10 cellular contexts compared by ENCODE assay signal in the genomic region with DNA sequence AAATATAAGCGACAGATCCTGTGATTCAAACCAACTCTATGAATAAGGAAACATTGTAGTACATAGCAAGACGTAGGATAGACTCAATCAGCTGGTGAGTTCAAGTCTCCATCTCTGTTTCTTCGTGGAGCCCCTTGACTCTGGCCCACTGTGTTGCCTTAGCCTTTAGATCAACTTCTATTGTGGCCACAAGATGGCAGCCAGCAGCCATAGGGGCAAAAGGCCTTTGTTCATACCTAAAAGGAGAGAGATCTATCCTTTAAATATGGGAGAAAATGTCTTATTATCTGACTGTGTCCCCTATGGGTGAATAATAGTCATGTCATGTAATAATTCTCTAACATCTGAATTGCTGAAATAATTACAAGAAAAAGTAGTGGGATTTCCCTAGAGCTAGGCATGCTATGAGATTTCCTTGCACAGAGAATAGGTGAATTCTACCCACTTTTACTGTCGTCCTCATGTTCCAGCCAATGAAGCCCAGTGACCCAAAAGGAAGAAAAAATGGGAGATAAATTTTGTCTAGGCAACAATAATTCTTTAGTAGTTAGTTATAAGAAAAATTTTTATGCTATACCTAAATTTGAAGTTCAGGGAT.
DNase-seq lines count a peak whose midpoint lies in the region; ATAC-seq and TF ChIP-seq lines count a peak whose summit lies in the region.
"Had no signal": no experiment of that assay in that cellular context is flagged by ENCODE, and none has a peak within 500 bp of the region (broad histone marks: within the 10 kb centered on the region; RNA-seq: fewer than 3 reads in every experiment).

No MANE protein-coding gene starts in this region.

- TF ChIP-seq EP300 in SK-N-SH (IDR thresholded peaks at IDR 0.05; ENCODE audit: borderline replicate concordance in 1 of 2, low read depth in 1 of 2, low read length in 1 of 2), result no peak

- no peak overlapping the region for H3K27ac ChIP-seq in SK-N-SH (ENCODE audit: low read depth in 2 of 2, low read length in 1 of 2)
- no peak overlapping the region for H3K27ac ChIP-seq in MM.1S (ENCODE audit: low read length)
- no peak overlapping the region for H3K27ac ChIP-seq in RWPE1
- H3K27ac ChIP-seq: BLaER1, body of pancreas had no signal

- H3K27ac Mint-ChIP-seq in osteocyte (ENCODE audit: unreplicated experiment), result no peak overlapping the region

- CTCF ChIA-PET in SK-N-SH (lab: Yijun Ruan, JAX), result interaction anchor here (1.1 to 1.4 kb wide), 2 partner anchors 107 to 400 kb away, joined by 3 to 4 read pairs; no protein-coding TSS in a partner anchor
- CTCF ChIA-PET in RWPE1 (lab: Yijun Ruan, JAX), result interaction anchor here (0.6 kb wide), 2 partner anchors 78 to 123 kb away, joined by 3 to 4 read pairs; no protein-coding TSS in a partner anchor

- peak; percentile 56 for TF ChIP-seq RAD21 in SK-N-SH (IDR thresholded peaks at IDR 0.05; ENCODE audit: low read length)

- ATAC-seq in SK-N-SH treated with all-trans-retinoic acid at 6 μM for 48 hours (no peak), GM18511 (IDR thresholded peaks at IDR 0.05; ENCODE audit: unreplicated experiment) (no peak)
- ATAC-seq: body of pancreas had no signal

- H3K4me1 ChIP-seq in SK-N-SH (ENCODE audit: control insufficient read depth in 1 of 2, insufficient read depth in 2 of 2, low read depth in 1 of 2, low read length in 1 of 2) (no peaks in the 10 kb centered on the region), MM.1S (ENCODE audit: low read length) (no peaks in the 10 kb centered on the region)
- H3K4me1 ChIP-seq: BLaER1, body of pancreas had no signal

- no peak overlapping the region for H2AFZ ChIP-seq in SK-N-SH (ENCODE audit: low read depth)
- no peak overlapping the region for H2AFZ ChIP-seq in MM.1S (ENCODE audit: low read length)

- peak; percentile 4 for DNase-seq in SK-N-SH
- DNase-seq in MM.1S, result peak; percentile 20
- peak; percentile 7 for DNase-seq in UCSD-AML1 (lab: John Stamatoyannopoulos, UW; ENCODE audit: unreplicated experiment)
- no peak for DNase-seq in osteocyte (ENCODE audit: extremely low spot score, unreplicated experiment)
- DNase-seq in activated effector memory CD4-positive, alpha-beta T cell treated with anti-CD3 and anti-CD28 coated beads, Interleukin-2, amount 50 U/mL, for 16 hours, result no peak
- DNase-seq in RWPE1 (ENCODE audit: low spot score), result no peak
- DNase-seq: body of pancreas had no signal

- H3K36me3 Mint-ChIP-seq in osteocyte (ENCODE audit: unreplicated experiment), result no peaks in the 10 kb centered on the region

- no peak overlapping the region for H3K9ac ChIP-seq in SK-N-SH
- H3K9ac ChIP-seq in MM.1S (ENCODE audit: low read length), result no peak overlapping the region
- H3K9ac ChIP-seq: BLaER1 had no signal

- H3K4me2 ChIP-seq in SK-N-SH, result no peak overlapping the region
- no peak overlapping the region for H3K4me2 ChIP-seq in MM.1S (ENCODE audit: low read depth, low read length)
- H3K4me2 ChIP-seq: BLaER1 had no signal

- no peaks in the 10 kb centered on the region for H3K4me1 Mint-ChIP-seq in osteocyte (ENCODE audit: unreplicated experiment)

- H3K79me2 ChIP-seq in SK-N-SH (ENCODE audit: insufficient read depth) (no peaks in the 10 kb centered on the region), MM.1S (ENCODE audit: low read length) (no peaks in the 10 kb centered on the region)

- no peak overlapping the region for H3K4me3 ChIP-seq in SK-N-SH (ENCODE audit: low read depth in 2 of 2, low read length in 1 of 2)
- no peak overlapping the region for H3K4me3 ChIP-seq in MM.1S (ENCODE audit: low read length)
- H3K4me3 ChIP-seq: BLaER1, body of pancreas had no signal

- peaks cover 4% of the 10 kb centered on the region for H3K9me3 ChIP-seq in SK-N-SH
- no peaks in the 10 kb centered on the region for H3K9me3 ChIP-seq in MM.1S (replicated peaks; ENCODE audit: insufficient read depth, low read length)
- H3K9me3 ChIP-seq: BLaER1, body of pancreas had no signal

- WGBS in SK-N-SH (ENCODE audit: low lambda C conversion rate), result 18% methylated on average over 4 of the region's 4 CpGs

- H3K4me3 Mint-ChIP-seq in osteocyte (ENCODE audit: unreplicated experiment), result no peak overlapping the region

- H3K9me2 ChIP-seq in SK-N-SH, result no peaks in the 10 kb centered on the region
- no peaks in the 10 kb centered on the region for H3K9me2 ChIP-seq in MM.1S (replicated peaks; ENCODE audit: insufficient read depth, low read length)

- no peaks in the 10 kb centered on the region for H3F3A ChIP-seq in SK-N-SH (replicated peaks; ENCODE audit: insufficient read depth)
- H3F3A ChIP-seq in MM.1S (ENCODE audit: insufficient read depth, low read length), result no peaks in the 10 kb centered on the region

- H3K27me3 Mint-ChIP-seq in osteocyte (ENCODE audit: unreplicated experiment), result no peaks in the 10 kb centered on the region

- H3K9me3 Mint-ChIP-seq in osteocyte (ENCODE audit: unreplicated experiment), result no peaks in the 10 kb centered on the region

- no peaks in the 10 kb centered on the region for H4K20me1 ChIP-seq in SK-N-SH (ENCODE audit: insufficient read depth)
- no peaks in the 10 kb centered on the region for H4K20me1 ChIP-seq in MM.1S (ENCODE audit: insufficient read depth, low read length)
- H4K20me1 ChIP-seq: BLaER1 had no signal

- no peak for TF ChIP-seq CTCF in SK-N-SH (IDR thresholded peaks at IDR 0.05)
- TF ChIP-seq CTCF in MM.1S (IDR thresholded peaks at IDR 0.05; ENCODE audit: low read length), result peak; percentile 50
- TF ChIP-seq CTCF in osteocyte (IDR thresholded peaks at IDR 0.05), result peak; percentile 12
- TF ChIP-seq CTCF in RWPE1 (conservative IDR thresholded peaks at IDR 0.05; ENCODE audit: low read depth), result no peak

- POLR2A ChIA-PET in SK-N-SH (lab: Yijun Ruan, JAX) (no interaction called here), RWPE1 (lab: Yijun Ruan, JAX; ENCODE audit: low non-redundant PET) (no interaction called here)

- no peaks in the 10 kb centered on the region for H3K27me3 ChIP-seq in SK-N-SH (ENCODE audit: insufficient read depth)
- no peaks in the 10 kb centered on the region for H3K27me3 ChIP-seq in MM.1S (replicated peaks; ENCODE audit: insufficient read depth, low read length)
- H3K27me3 ChIP-seq: BLaER1, body of pancreas had no signal

- H3K36me3 ChIP-seq in SK-N-SH (replicated peaks in 1 of 2; ENCODE audit: control insufficient read depth in 1 of 2, insufficient read depth in 2 of 2, low read length in 1 of 2) (no peaks in the 10 kb centered on the region), MM.1S (replicated peaks; ENCODE audit: insufficient read depth, low read length) (no peaks in the 10 kb centered on the region)
- H3K36me3 ChIP-seq: BLaER1 had no signal

TF ChIP-seq in SK-N-SH, 30 proteins besides CTCF, POLR2A, EP300 and RAD21:
- TF ChIP-seq USF1 (IDR thresholded peaks at IDR 0.05; ENCODE audit: borderline replicate concordance, low read depth) (no peak), SMC3 (IDR thresholded peaks at IDR 0.05; ENCODE audit: low read depth, low read length) (peak; percentile 14; the same call in 1 of the 2 replicates), RCOR1 (IDR thresholded peaks at IDR 0.05; ENCODE audit: low read length) (no peak), GATA2 (CRISPR knock-in tag; IDR thresholded peaks at IDR 0.05) (no peak), MXI1 (IDR thresholded peaks at IDR 0.05; ENCODE audit: low read depth, low read length) (no peak), NRF1 (IDR thresholded peaks at IDR 0.05; ENCODE audit: low read depth, low read length) (no peak)
TF ChIP-seq in SK-N-SH: peak in this region for 1.

TF ChIP-seq in SK-N-SH treated with all-trans-retinoic acid at 6 μM for 48 hours, 23 proteins besides CTCF, POLR2A, EP300 and RAD21:
- TF ChIP-seq, protein P1, sequence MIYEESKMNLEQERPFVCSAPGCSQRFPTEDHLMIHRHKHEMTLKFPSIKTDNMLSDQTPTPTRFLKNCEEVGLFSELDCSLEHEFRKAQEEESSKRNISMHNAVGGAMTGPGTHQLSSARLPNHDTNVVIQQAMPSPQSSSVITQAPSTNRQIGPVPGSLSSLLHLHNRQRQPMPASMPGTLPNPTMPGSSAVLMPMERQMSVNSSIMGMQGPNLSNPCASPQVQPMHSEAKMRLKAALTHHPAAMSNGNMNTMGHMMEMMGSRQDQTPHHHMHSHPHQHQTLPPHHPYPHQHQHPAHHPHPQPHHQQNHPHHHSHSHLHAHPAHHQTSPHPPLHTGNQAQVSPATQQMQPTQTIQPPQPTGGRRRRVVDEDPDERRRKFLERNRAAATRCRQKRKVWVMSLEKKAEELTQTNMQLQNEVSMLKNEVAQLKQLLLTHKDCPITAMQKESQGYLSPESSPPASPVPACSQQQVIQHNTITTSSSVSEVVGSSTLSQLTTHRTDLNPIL (CRISPR knock-in tag; IDR thresholded peaks at IDR 0.05; ENCODE audit: low read depth), result no peak
- TF ChIP-seq ZFP3 (CRISPR knock-in tag; IDR thresholded peaks at IDR 0.05) (no peak), ZC3H10 (CRISPR knock-in tag; IDR thresholded peaks at IDR 0.05) (no peak)
TF ChIP-seq in SK-N-SH treated with all-trans-retinoic acid at 6 μM for 48 hours: peak in this region for 0.

Comparison
In these comparisons a context has a peak if more than half of its experiments do, and no peak if none do; other contexts are left out.
1. DNase-seq: peak in SK-N-SH (single experiment), MM.1S (single experiment) and UCSD-AML1 (single experiment); none in osteocyte (single experiment), activated effector memory CD4-positive, alpha-beta T cell treated with anti-CD3 and anti-CD28 coated beads, Interleukin-2, amount 50 U/mL, for 16 hours (single experiment) and RWPE1 (single experiment).
2. CTCF ChIP-seq: peak in MM.1S (single experiment) and osteocyte (single experiment); none in SK-N-SH (single experiment) and RWPE1 (single experiment).